ENCODE assay signal across 18 cellular contexts in the genomic region with DNA sequence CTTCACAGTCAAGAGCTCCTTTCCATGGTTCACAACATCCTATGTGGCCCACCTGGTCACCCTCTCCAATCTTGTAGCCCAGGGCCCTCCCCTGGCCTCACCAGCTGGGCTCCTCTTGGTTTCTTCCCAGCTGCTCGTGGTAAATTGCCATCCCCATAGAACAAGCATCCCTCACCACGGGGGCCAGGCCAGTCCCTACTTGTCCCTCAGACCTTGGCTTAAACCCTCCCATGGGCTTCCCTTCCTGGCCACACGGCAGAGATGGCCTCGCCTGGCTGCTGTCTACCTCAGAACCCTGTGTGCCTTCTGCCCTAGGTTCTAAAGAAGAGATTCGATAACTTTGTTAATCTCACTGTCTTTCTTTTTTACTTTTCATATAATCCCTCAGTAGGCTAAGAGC.
"Had no signal": no experiment of that assay in that cellular context is flagged by ENCODE, and none has a peak within 500 bp of the region (broad histone marks: within the 10 kb centered on the region; RNA-seq: fewer than 3 reads in every experiment).

No MANE protein-coding gene starts in this region.

- H3K9me3 ChIP-seq: SK-N-SH had no signal

- DNase-seq: KBM-7, MV-4-11, NCI-H1048, NCI-H1105, NCI-H1417, NCI-H1436 treated with DMSO at 0.1 percent for 48 hours, NCI-H1694, NCI-H1930, NCI-H2081, NCI-H2107, NCI-H2227 treated with DMSO at 0.1 percent for 48 hours, NCI-H446 treated with DMSO at 0.1 percent for 48 hours, NCI-H524 treated with DMSO at 0.1 percent for 48 hours, NCI-H69, NCI-H774, Right ventricle myocardium superior, RPMI8226, SK-N-SH had no signal
